ENCODE assay signal across 8 cellular contexts in the genomic region with DNA sequence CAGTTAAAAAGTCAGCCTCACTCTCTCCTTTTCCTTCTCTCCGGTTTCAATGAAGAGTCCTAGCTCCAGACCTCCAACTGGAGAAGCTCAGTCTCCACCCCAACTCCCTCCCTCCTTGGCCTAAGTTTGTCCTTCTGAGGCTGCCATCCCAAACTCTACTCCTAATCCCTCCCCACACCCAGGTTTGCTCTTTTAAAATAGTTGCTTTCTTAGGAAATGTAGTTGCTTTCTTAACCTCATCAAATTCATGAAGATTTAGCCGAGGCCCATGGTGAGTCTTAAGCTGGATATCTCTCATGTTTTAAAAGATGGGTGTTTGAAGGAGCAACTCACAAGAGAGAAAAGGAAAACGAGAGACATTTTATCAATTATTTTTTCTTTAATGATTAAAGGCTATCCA. TPM values are rescaled to one million over a fixed set of nuclear protein-coding genes. Genes with fewer than 3 reads are reported as not detected.
DNase-seq lines count a peak whose midpoint lies in the region; ATAC-seq, FAIRE-seq and TF ChIP-seq lines count a peak whose summit lies in the region.

No MANE protein-coding gene starts in this region.

- no peak for TF ChIP-seq EP300 in K562 (IDR thresholded peaks at IDR 0.05; ENCODE audit: low read length)

- POLR2A ChIA-PET in K562 (lab: Yijun Ruan, JAX): no interaction called here

- DNase-seq in EL (peak; percentile 68), MM.1S (peak; percentile 38), K562 (ENCODE audit: extremely low read depth in 1 of 4, low spot score in 3 of 4) (peak; percentile 49 to 67 (median 55)), iris pigment epithelial cell (ENCODE audit: low read depth) (peak; percentile 46), tibial artery (no peak), SK-N-DZ (ENCODE audit: low spot score) (no peak)

- TF ChIP-seq POLR2A in K562 (conservative IDR thresholded peaks at IDR 0.05): peak; percentile 39; the same call in 1 of the 2 replicates

- H4K20me1 ChIP-seq in MM.1S (ENCODE audit: insufficient read depth, low read length) (no peaks in the 10 kb centered on the region), K562 (replicated peaks; ENCODE audit: control insufficient read depth, insufficient read depth, low read length) (no peaks in the 10 kb centered on the region)

- H3K4me1 ChIP-seq in MM.1S (ENCODE audit: low read length) (0 out of 2 replicates have a peak, but pooled peaks cover 4% of the 10 kb centered on the region), K562 (replicated peaks in 1 of 2; ENCODE audit: control insufficient read depth in 2 of 2, insufficient read depth in 2 of 2, low read length in 2 of 2) (peaks cover 0 to 4% of the 10 kb centered on the region in 2 experiments; a peak in 3 of 5 replicates), tibial artery (peaks cover 0 to 26% (median 14%) of the 10 kb centered on the region in 4 donors)

- no peaks in the 10 kb centered on the region for H3K27me3 ChIP-seq in MM.1S (replicated peaks; ENCODE audit: insufficient read depth, low read length)
- H3K27me3 ChIP-seq in K562 (ENCODE audit: control insufficient read depth in 2 of 2, insufficient read depth in 2 of 2, low read length in 2 of 2): no peaks in the 10 kb centered on the region
- H3K27me3 ChIP-seq in tibial artery: no peaks in the 10 kb centered on the region

- H3K4me2 ChIP-seq in MM.1S (ENCODE audit: low read depth, low read length) (peak overlapping the region; percentile 70), K562 (ENCODE audit: insufficient read depth, low read length) (peak overlapping the region; percentile 82)

- no peaks in the 10 kb centered on the region for H3F3A ChIP-seq in MM.1S (ENCODE audit: insufficient read depth, low read length)

- H3K27ac ChIP-seq in MM.1S (ENCODE audit: low read length) (no peak overlapping the region), K562 (ENCODE audit: extremely low read depth, low read depth, low read length) (peak overlapping the region; percentile 73), tibial artery (peak overlapping the region; percentile 77 to 83)

- H3K4me3 ChIP-seq in MM.1S (ENCODE audit: low read length) (peak overlapping the region; percentile 89), K562 (peak overlapping the region; percentile 71), tibial artery (peak overlapping the region; percentile 77 to 94)

- ATAC-seq in K562 (peak; percentile 77), GM18867 (IDR thresholded peaks at IDR 0.05; ENCODE audit: unreplicated experiment) (no peak), HG03460 (IDR thresholded peaks at IDR 0.05; ENCODE audit: unreplicated experiment) (no peak)

- FAIRE-seq in K562 (lab: Jason Lieb, UNC): peak; percentile 37

- H3K36me3 ChIP-seq in MM.1S (replicated peaks; ENCODE audit: insufficient read depth, low read length): no peaks in the 10 kb centered on the region
- peaks cover 4% of the 10 kb centered on the region; the same call in 1 of the 3 replicates for H3K36me3 ChIP-seq in K562 (ENCODE audit: control insufficient read depth, insufficient read depth, low read length)
- peaks cover 0 to 6% (median 0%) of the 10 kb centered on the region in 3 donors for H3K36me3 ChIP-seq in tibial artery

- H3K9me2 ChIP-seq in MM.1S (replicated peaks; ENCODE audit: insufficient read depth, low read length): no peaks in the 10 kb centered on the region

- TF ChIP-seq RAD21 in K562 (CRISPR knock-in tag; conservative IDR thresholded peaks at IDR 0.05 in 1 of 2, IDR thresholded peaks at IDR 0.05 in 1 of 2): no peak

- H3K9ac ChIP-seq in MM.1S (ENCODE audit: low read length): peak overlapping the region; percentile 81; the same call in 1 of the 2 replicates
- peak overlapping the region; percentile 50 to 62; a peak in 3 of 4 replicates for H3K9ac ChIP-seq in K562 (ENCODE audit: insufficient read depth in 1 of 2, low read depth in 2 of 2, low read length in 2 of 2)

- intact Hi-C loops in K562 (cut with micrococcal nuclease) (no loop called here), tibial artery (cut with DNase I; ENCODE audit: low total_unique reads) (no loop called here)

- in situ Hi-C loops in K562 (cut with MboI): no loop called here

- no TSS peak for BruUV-seq in K562 (replicated peaks; lab: Mats Ljungman, UMichigan)

- H3K9me1 ChIP-seq in K562 (ENCODE audit: control insufficient read depth, insufficient read depth, low read length): no peaks in the 10 kb centered on the region

- H2AFZ ChIP-seq in MM.1S (ENCODE audit: low read length) (peak overlapping the region; percentile 95), K562 (ENCODE audit: low read depth, low read length) (peak overlapping the region; percentile 94)

- 10% methylated on average over 3 of the region's 3 CpGs for WGBS in K562 (ENCODE audit: insufficient coverage, low coverage, missing lambda C conversion rate)

- TF ChIP-seq CTCF in MM.1S (IDR thresholded peaks at IDR 0.05; ENCODE audit: low read length): no peak
- TF ChIP-seq CTCF in K562 (IDR thresholded peaks at IDR 0.05 in 2 of 3, conservative IDR thresholded peaks at IDR 0.05 in 1 of 3; ENCODE audit: insufficient read depth in 2 of 3, low read depth in 1 of 3, low read length in 3 of 3): no peak
- TF ChIP-seq CTCF in tibial artery (IDR thresholded peaks at IDR 0.05): no peak

- CTCF ChIA-PET in K562 (lab: Yijun Ruan, JAX; ENCODE audit: low intra/inter-chr PET ratio): no interaction called here

- no peaks in the 10 kb centered on the region for H3K9me3 ChIP-seq in MM.1S (replicated peaks; ENCODE audit: insufficient read depth, low read length)
- no peaks in the 10 kb centered on the region for H3K9me3 ChIP-seq in K562 (replicated peaks; ENCODE audit: control insufficient read depth, insufficient read depth, low read depth, low read length)
- H3K9me3 ChIP-seq in tibial artery: no peaks in the 10 kb centered on the region

- peaks cover 4% of the 10 kb centered on the region; the same call in 1 of the 2 replicates for H3K79me2 ChIP-seq in MM.1S (ENCODE audit: low read length)
- H3K79me2 ChIP-seq in K562 (ENCODE audit: control insufficient read depth, insufficient read depth, low read length): peaks cover 9% of the 10 kb centered on the region

RNA-seq across cellular contexts. Expression of a gene that starts 0.9 kb away (rescaled TPM):
- 10.5 and 14.3 TPM in 2 replicates for total RNA-seq in K562 (2011; cell fraction: chromatin; rRNA removed; ENCODE audit: low replicate concordance)
- 7.5 and 9.7 TPM in 2 replicates for total RNA-seq in K562 (2011; cell fraction: nucleolus; rRNA removed)
- 11.1 and 20.4 TPM in 2 replicates for total RNA-seq in K562 (2011; cell fraction: nucleoplasm; rRNA removed)
- total RNA-seq in K562 (2014; rRNA removed) (15.3 and 15.9 TPM in 2 replicates), K562 (2014; rRNA removed; fragmentation: Illumina TruSeq; extraction: Trizol) (35.9 and 40.9 TPM in 2 replicates), K562 (2015; rRNA removed; fragmentation: Illumina TruSeq; extraction: Trizol) (28.1 and 28.4 TPM in 2 replicates), K562 (2021) (35.6 and 37.5 TPM in 2 replicates)
- polyA plus RNA-seq in K562 (2011; rRNA removed) (46.9 and 56.3 TPM in 2 replicates), K562 (2014; fragmentation: Illumina TruSeq; extraction: Trizol) (34.1 and 40.3 TPM in 2 replicates), K562 (2014; fragmentation: Nextera tagmentation; extraction: Ambion mirVana) (10 to 100 TPM; 22.4 to 30.1 TPM), K562 (2014; rRNA removed) (22.2 and 24.0 TPM in 2 replicates)
- 30.0 and 38.4 TPM in 2 replicates for polyA plus RNA-seq in K562 (2011; cell fraction: cytosol; rRNA removed)
- 20.3 and 34.9 TPM in 2 replicates for polyA plus RNA-seq in K562 (2011; cell fraction: nucleus; rRNA removed)
- 22.5 and 30.1 TPM in 2 replicates for polyA plus RNA-seq in K562 (2012)
- polyA minus RNA-seq in K562 (2011; rRNA and poly(A)+ RNA removed): 79.9 and 83.2 TPM in 2 replicates
- 31.9 and 32.4 TPM in 2 replicates for polyA minus RNA-seq in K562 (2011; cell fraction: cytosol; rRNA and poly(A)+ RNA removed)
- polyA minus RNA-seq in K562 (2011; cell fraction: nucleus; rRNA and poly(A)+ RNA removed): 7.7 and 13.8 TPM in 2 replicates
- 65.9 and 68.6 TPM in 2 replicates for polyA plus RNA-seq in SK-N-DZ (2014; cell fraction: cytosol; rRNA removed)
- polyA plus RNA-seq in SK-N-DZ (2014; cell fraction: nucleus; rRNA removed): 54.4 and 62.8 TPM in 2 replicates

Comparison
In these comparisons a context has a peak if more than half of its experiments do, and no peak if none do; other contexts are left out.
1. DNase-seq: peak in EL (single experiment), MM.1S (single experiment), K562 (4 of 4) and iris pigment epithelial cell (single experiment); none in tibial artery (0 of 2) and SK-N-DZ (single experiment).
2. Peak in every context shown above with its lines, with median percentiles within 50 percentile points of each other: H3K4me3 ChIP-seq.